ENCODE assay signal across 1 cellular context in genomic region chr9:137578518-137579258, GRCh38.
TF ChIP-seq lines count a peak whose summit lies in the region.

Gene DPH7 (minus strand): TSS chr9:137578925. CDS start chr9:137578777, 148 bp downstream.

TF ChIP-seq in HepG2, 621 proteins besides CTCF, POLR2A, EP300 and RAD21 (continued from another document):
- TF ChIP-seq RERE (CRISPR knock-in tag; IDR thresholded peaks at IDR 0.05; ENCODE audit: low read depth) = 0 out of 2 replicates have a peak, but pooled peaks have one; percentile 15
- peak; percentile 98 for TF ChIP-seq ZFY (CRISPR knock-in tag; IDR thresholded peaks at IDR 0.05)
- peak; percentile 79 for TF ChIP-seq AGO1 (IDR thresholded peaks at IDR 0.05; ENCODE audit: low read depth, low read length, poor library complexity, severe bottlenecking)
- peak; percentile 41; the same call in 1 of the 2 replicates for TF ChIP-seq CREB1 (IDR thresholded peaks at IDR 0.05)
- TF ChIP-seq CREB1 (CRISPR knock-in tag; IDR thresholded peaks at IDR 0.05) = no peak
- peak; percentile 95 for TF ChIP-seq THAP11 (CRISPR knock-in tag; IDR thresholded peaks at IDR 0.05)
- peak; percentile 38 for TF ChIP-seq FOXC1 (CRISPR knock-in tag; IDR thresholded peaks at IDR 0.05; ENCODE audit: borderline replicate concordance)
- peak; percentile 75 for TF ChIP-seq SALL1 (CRISPR knock-in tag; IDR thresholded peaks at IDR 0.05)
- TF ChIP-seq ZNF124 (CRISPR knock-in tag; IDR thresholded peaks at IDR 0.05) = 0 out of 2 replicates have a peak, but pooled peaks have one; percentile 48
- 0 out of 2 replicates have a peak, but pooled peaks have one; percentile 15 for TF ChIP-seq ZNF879 (CRISPR knock-in tag; IDR thresholded peaks at IDR 0.05)
- peak; percentile 100 for TF ChIP-seq ZNF574 (CRISPR knock-in tag; IDR thresholded peaks at IDR 0.05)
- 0 out of 2 replicates have a peak, but pooled peaks have one; percentile 54 for TF ChIP-seq ATF6 (CRISPR knock-in tag; conservative IDR thresholded peaks at IDR 0.05)
- peak; percentile 82; the same call in 1 of the 2 replicates for TF ChIP-seq KDM5A (IDR thresholded peaks at IDR 0.05; ENCODE audit: borderline replicate concordance, low read length)
- peak; percentile 41; the same call in 1 of the 2 replicates for TF ChIP-seq ZFP36L1 (CRISPR knock-in tag; IDR thresholded peaks at IDR 0.05)
- TF ChIP-seq ZNF547 (CRISPR knock-in tag; IDR thresholded peaks at IDR 0.05) = peak; percentile 82
- peak; percentile 29 for TF ChIP-seq PHF5A (CRISPR knock-in tag; IDR thresholded peaks at IDR 0.05; ENCODE audit: low read depth, unreplicated experiment)
- TF ChIP-seq ZNF382 (CRISPR knock-in tag; IDR thresholded peaks at IDR 0.05; ENCODE audit: borderline replicate concordance) = no peak
- 0 out of 2 replicates have a peak, but pooled peaks have one; percentile 51 for TF ChIP-seq ZHX1 (CRISPR knock-in tag; IDR thresholded peaks at IDR 0.05; ENCODE audit: low read depth)
- TF ChIP-seq ZBTB2 (CRISPR knock-in tag; IDR thresholded peaks at IDR 0.05; ENCODE audit: low read depth) = peak; percentile 95
- peak; percentile 92; the same call in 1 of the 2 replicates for TF ChIP-seq ZNF160 (CRISPR knock-in tag; IDR thresholded peaks at IDR 0.05)
